In genomic region chr3:12194209-12194608, GRCh38 we compare ENCODE assay signal across 8 cellular contexts. TPM values are rescaled to one million over a fixed set of nuclear protein-coding genes. Genes with fewer than 3 reads are reported as not detected.
A peak's percentile ranks its signal among the peaks of the same experiment; 100 is the strongest.
DNase-seq lines count a peak whose midpoint lies in the region; ATAC-seq and TF ChIP-seq lines count a peak whose summit lies in the region.

No MANE protein-coding gene starts in this region.

- intact Hi-C loops in MCF 10A (cut with micrococcal nuclease) (loop anchor here (1.0 to 2.0 kb wide), 4 partner anchors 15 to 285 kb away; no protein-coding TSS in a partner anchor), breast epithelium (cut with DNase I; ENCODE audit: low total_unique reads) (no loop called here), left colon (cut with DNase I, micrococcal nuclease) (no loop called here), ovary (cut with DNase I) (no loop called here)
- intact Hi-C loops in activated T-helper 1 cell treated with anti-CD3 and anti-CD28 coated beads, Interleukin-12 subunit alpha, Interleukin-12 subunit beta, Interleukin-2, Interleukin-4 antibody, amounts not matched to agents 30 ng/mL and 10 ng/mL and 1 ng/mL, durations not matched to agents 14 hours and 24 hours and 36 hours (cut with micrococcal nuclease): loop anchor here (1.0 to 5.0 kb wide), 5 partner anchors 15 to 818 kb away; partner anchors contain the start of genes RPL32 and TAMM41

- POLR2A ChIA-PET in MCF 10A (lab: Yijun Ruan, JAX): interaction anchor here (0.6 to 2.0 kb wide), 10 partner anchors 9 to 998 kb away, joined by 3 to 8 read pairs (median 4); partner anchors contain the start of gene TSEN2

- H3K4me1 Mint-ChIP-seq in MCF 10A (ENCODE audit: insufficient read depth, unreplicated experiment): peaks cover 37% of the 10 kb centered on the region
- H3K4me1 Mint-ChIP-seq in activated T-helper 1 cell treated with anti-CD3 and anti-CD28 coated beads, Interleukin-12 subunit alpha, Interleukin-12 subunit beta, Interleukin-2, Interleukin-4 antibody, amounts not matched to agents 30 ng/mL and 10 ng/mL and 1 ng/mL, durations not matched to agents 14 hours and 24 hours and 36 hours (ENCODE audit: low read depth): peaks cover 77% of the 10 kb centered on the region

- WGBS in ovary, 3 donors: 38 to 64% (median 46%) methylated on average over 3 of the region's 3 CpGs

- DNase-seq in MCF 10A (ENCODE audit: unreplicated experiment) (peak; percentile 83), breast epithelium (ENCODE audit: low spot score in 2 of 2) (no peak), left colon (no peak), NCI-H1694 (lab: John Stamatoyannopoulos, UW) (no peak), ovary (no peak)
- no peak for DNase-seq in activated T-helper 1 cell treated with anti-CD3 and anti-CD28 coated beads, Interleukin-12 subunit alpha, Interleukin-12 subunit beta, Interleukin-2, Interleukin-4 antibody, amounts not matched to agents 30 ng/mL and 10 ng/mL and 1 ng/mL, durations not matched to agents 14 hours and 24 hours and 36 hours (ENCODE audit: low spot score)
- no peak for DNase-seq in activated CD8-positive, alpha-beta memory T cell treated with anti-CD3 and anti-CD28 coated beads, Interleukin-2, amount 50 U/mL, for 4 hours

- no peak for TF ChIP-seq POLR2A in breast epithelium (IDR thresholded peaks at IDR 0.05)
- no peak for TF ChIP-seq POLR2A in ovary (IDR thresholded peaks at IDR 0.05)

- TF ChIP-seq EP300 in ovary (IDR thresholded peaks at IDR 0.05): no peak

- TSS peak; percentile 92 for BruUV-seq in MCF 10A (replicated peaks; lab: Mats Ljungman, UMichigan)

- H3K4me3 Mint-ChIP-seq in MCF 10A (ENCODE audit: unreplicated experiment): peak overlapping the region; percentile 24
- peak overlapping the region; percentile 52 for H3K4me3 Mint-ChIP-seq in activated T-helper 1 cell treated with anti-CD3 and anti-CD28 coated beads, Interleukin-12 subunit alpha, Interleukin-12 subunit beta, Interleukin-2, Interleukin-4 antibody, amounts not matched to agents 30 ng/mL and 10 ng/mL and 1 ng/mL, durations not matched to agents 14 hours and 24 hours and 36 hours

- H3K27ac Mint-ChIP-seq in MCF 10A (ENCODE audit: low read depth, unreplicated experiment): peak overlapping the region; percentile 89
- H3K27ac Mint-ChIP-seq in activated T-helper 1 cell treated with anti-CD3 and anti-CD28 coated beads, Interleukin-12 subunit alpha, Interleukin-12 subunit beta, Interleukin-2, Interleukin-4 antibody, amounts not matched to agents 30 ng/mL and 10 ng/mL and 1 ng/mL, durations not matched to agents 14 hours and 24 hours and 36 hours: peak overlapping the region; percentile 93

- no peak overlapping the region for H3K27ac ChIP-seq in breast epithelium
- no peak overlapping the region for H3K27ac ChIP-seq in ovary

- no peaks in the 10 kb centered on the region for H3K9me3 Mint-ChIP-seq in MCF 10A (ENCODE audit: unreplicated experiment)
- H3K9me3 Mint-ChIP-seq in activated T-helper 1 cell treated with anti-CD3 and anti-CD28 coated beads, Interleukin-12 subunit alpha, Interleukin-12 subunit beta, Interleukin-2, Interleukin-4 antibody, amounts not matched to agents 30 ng/mL and 10 ng/mL and 1 ng/mL, durations not matched to agents 14 hours and 24 hours and 36 hours: no peaks in the 10 kb centered on the region

- no peaks in the 10 kb centered on the region for H3K36me3 Mint-ChIP-seq in MCF 10A (ENCODE audit: insufficient read depth, unreplicated experiment)
- no peaks in the 10 kb centered on the region for H3K36me3 Mint-ChIP-seq in activated T-helper 1 cell treated with anti-CD3 and anti-CD28 coated beads, Interleukin-12 subunit alpha, Interleukin-12 subunit beta, Interleukin-2, Interleukin-4 antibody, amounts not matched to agents 30 ng/mL and 10 ng/mL and 1 ng/mL, durations not matched to agents 14 hours and 24 hours and 36 hours (ENCODE audit: low read depth)

- H3K4me3 ChIP-seq in breast epithelium (no peak overlapping the region), ovary (no peak overlapping the region)

- H3K36me3 ChIP-seq in breast epithelium (no peaks in the 10 kb centered on the region), ovary (no peaks in the 10 kb centered on the region)

- CTCF ChIA-PET in MCF 10A (lab: Yijun Ruan, JAX): interaction anchor here (0.6 to 5.1 kb wide), 8 partner anchors 14 to 345 kb away, joined by 3 to 54 read pairs (median 6); no protein-coding TSS in a partner anchor

- no peak for TF ChIP-seq CTCF in MCF 10A (IDR thresholded peaks at IDR 0.05; ENCODE audit: unreplicated experiment)
- no peak for TF ChIP-seq CTCF in breast epithelium (IDR thresholded peaks at IDR 0.05)
- no peak for TF ChIP-seq CTCF in ovary (IDR thresholded peaks at IDR 0.05)

- no peaks in the 10 kb centered on the region for H3K27me3 Mint-ChIP-seq in MCF 10A (ENCODE audit: insufficient read depth, unreplicated experiment)
- no peaks in the 10 kb centered on the region for H3K27me3 Mint-ChIP-seq in activated T-helper 1 cell treated with anti-CD3 and anti-CD28 coated beads, Interleukin-12 subunit alpha, Interleukin-12 subunit beta, Interleukin-2, Interleukin-4 antibody, amounts not matched to agents 30 ng/mL and 10 ng/mL and 1 ng/mL, durations not matched to agents 14 hours and 24 hours and 36 hours (ENCODE audit: insufficient read depth)

- H3K4me1 ChIP-seq in breast epithelium: no peaks in the 10 kb centered on the region
- H3K4me1 ChIP-seq in ovary (ENCODE audit: insufficient read depth): peaks cover 2% of the 10 kb centered on the region

- peak; percentile 15 for ATAC-seq in HG03565 (IDR thresholded peaks at IDR 0.05; ENCODE audit: unreplicated experiment)
- peak; percentile 14 for ATAC-seq in left colon

- no peaks in the 10 kb centered on the region for H3K27me3 ChIP-seq in breast epithelium
- no peaks in the 10 kb centered on the region for H3K27me3 ChIP-seq in ovary

- H3K9me3 ChIP-seq in breast epithelium: no peaks in the 10 kb centered on the region
- H3K9me3 ChIP-seq in ovary: no peaks in the 10 kb centered on the region

RNA-seq across cellular contexts. Expression of gene TIMP4, which starts 35.5 kb away (rescaled TPM):
- not detected in 2 replicates for total RNA-seq in MCF 10A (2022)
- 100 to 1,000 TPM in 1 of 3 donors, 10 to 100 TPM in 2; 27.4 to 170 (median 46.9) TPM for total RNA-seq in breast epithelium
- 0.12 TPM in 1 of 2 replicates, not detected in the other for total RNA-seq in activated T-helper 1 cell treated with anti-CD3 and anti-CD28 coated beads, Interleukin-12 subunit alpha, Interleukin-12 subunit beta, Interleukin-2, Interleukin-4 antibody, amounts not matched to agents 30 ng/mL and 10 ng/mL and 1 ng/mL, durations not matched to agents 14 hours and 24 hours and 36 hours
- 1 to 10 TPM; 2.8 to 3.8 TPM for total RNA-seq in left colon
- 10 to 100 TPM in 1 of 7 donors, 1 to 10 TPM in 6; 1.1 to 11.8 (median 4.2) TPM for total RNA-seq in ovary
- 1 to 10 TPM; 4.3 to 5.8 TPM for polyA plus RNA-seq in ovary

Comparison
In these comparisons a context has a peak if more than half of its experiments do, and no peak if none do; other contexts are left out.
1. intact Hi-C loops: an anchor here in MCF 10A (1.0 to 2.0 kb wide) and activated T-helper 1 cell treated with anti-CD3 and anti-CD28 coated beads, Interleukin-12 subunit alpha, Interleukin-12 subunit beta, Interleukin-2, Interleukin-4 antibody, amounts not matched to agents 30 ng/mL and 10 ng/mL and 1 ng/mL, durations not matched to agents 14 hours and 24 hours and 36 hours (1.0 to 5.0 kb wide); none called in breast epithelium, left colon and ovary.